Comparison of ENCODE assay signal across 13 cellular contexts in genomic region chr22:40401532-40401931, GRCh38. TPM values are rescaled to one million over a fixed set of nuclear protein-coding genes. Genes with fewer than 3 reads are reported as not detected.
DNase-seq lines count a peak whose midpoint lies in the region; ATAC-seq, FAIRE-seq and TF ChIP-seq lines count a peak whose summit lies in the region.
"Had no signal": no experiment of that assay in that cellular context is flagged by ENCODE, and none has a peak within 500 bp of the region (broad histone marks: within the 10 kb centered on the region; RNA-seq: fewer than 3 reads in every experiment).

No MANE protein-coding gene starts in this region.

- TF ChIP-seq CTCF in GM12878 (IDR thresholded peaks at IDR 0.05 in 2 of 3, conservative IDR thresholded peaks at IDR 0.05 in 1 of 3; ENCODE audit: control insufficient read depth in 2 of 3, extremely low read depth in 1 of 3, insufficient read depth in 1 of 3, low read depth in 3 of 3, low read length in 3 of 3) = no peak

- TF ChIP-seq EP300 in GM12878 (IDR thresholded peaks at IDR 0.05; ENCODE audit: borderline replicate concordance in 1 of 2, control insufficient read depth in 1 of 2, low read depth in 2 of 2, low read length in 2 of 2) = no peak

- no peak for ATAC-seq in GM12878

- H2AFZ ChIP-seq in GM12878 (ENCODE audit: control insufficient read depth, low read depth, low read length) = no peak overlapping the region

- SMC1A ChIA-PET in GM12878 (lab: Charles Lee; ENCODE audit: uncharacterized antibody, unreplicated experiment) = interaction anchor here (1.6 to 2.9 kb wide), 4 partner anchors 8 to 244 kb away, joined by 3 to 25 read pairs (median 8); no protein-coding TSS in a partner anchor

- no peak overlapping the region for H3K4me3 ChIP-seq in GM12878
- H3K4me3 ChIP-seq: ovary, thyroid gland had no signal

- H3K36me3 ChIP-seq in GM12878 (ENCODE audit: control insufficient read depth in 2 of 2, insufficient read depth in 2 of 2, low read length in 1 of 2) = peaks cover 8 to 16% of the 10 kb centered on the region in 2 experiments
- H3K36me3 ChIP-seq: ovary had no signal

- POLR2A ChIA-PET in GM12878 (lab: Charles Lee) = interaction anchor here (1.2 kb wide), 1 partner anchor 13 kb away, joined by 5 read pairs; no protein-coding TSS in a partner anchor

- H3K4me1 ChIP-seq in GM12878 (ENCODE audit: control insufficient read depth, insufficient read depth, low read length) = peaks cover 38% of the 10 kb centered on the region

- intact Hi-C loops in GM12878 (cut with micrococcal nuclease; ENCODE audit: unreplicated experiment) = no loop called here

- DNase-seq in GM12892 (ENCODE audit: insufficient read length) (no peak), GM12878 (ENCODE audit: low read depth, low spot score) (no peak), HTR-8/SVneo (ENCODE audit: insufficient read length, low spot score) (no peak), NCI-H2227 treated with DMSO at 0.1 percent for 48 hours (lab: John Stamatoyannopoulos, UW) (no peak), NCI-H146 (lab: John Stamatoyannopoulos, UW) (no peak), H4 (ENCODE audit: low spot score) (no peak)
- DNase-seq in activated CD4-positive, alpha-beta T cell treated with anti-CD3 and anti-CD28 coated beads, Interleukin-2, amount 50 U/mL, for 4 hours = peak; percentile 30 to 41
- DNase-seq in stimulated activated CD4-positive, alpha-beta T cell treated with anti-CD3 and anti-CD28 coated beads, TNF-alpha, amount 100 ng/mL, for 48 hours (ENCODE audit: low read depth in 3 of 3) = peak; percentile 20 to 43 (median 36)
- DNase-seq: DMS 273 treated with DMSO at 0.1 percent for 48 hours, Kasumi-1, ovary, thyroid gland had no signal

- TF ChIP-seq POLR2A in GM12892 (IDR thresholded peaks at IDR 0.05; ENCODE audit: low read depth, low read length) = no peak
- TF ChIP-seq POLR2A in GM12878 (IDR thresholded peaks at IDR 0.05; ENCODE audit: low read depth, low read length) = no peak

- WGBS in GM12878 (ENCODE audit: insufficient coverage, insufficient replicate concordance, low lambda C conversion rate, missing lambda C conversion rate) = 57% methylated on average over 4 of the region's 4 CpGs

- H3K27me3 ChIP-seq in GM12878 (replicated peaks in 1 of 2; ENCODE audit: control insufficient read depth in 2 of 2, insufficient read depth in 2 of 2, low read length in 1 of 2) = no peaks in the 10 kb centered on the region
- H3K27me3 ChIP-seq: ovary, thyroid gland had no signal

- peak overlapping the region; percentile 26 for H3K27ac ChIP-seq in GM12878 (ENCODE audit: control insufficient read depth, insufficient read depth)
- H3K27ac ChIP-seq: ovary, thyroid gland had no signal

- in situ Hi-C loops in GM12878 (cut with MboI) = no loop called here

- RAD21 ChIA-PET in GM12878 (lab: Charles Lee; ENCODE audit: unreplicated experiment) = no interaction called here

- peak; percentile 70 for FAIRE-seq in GM12892 (lab: Jason Lieb, UNC)
- FAIRE-seq in GM12878 (lab: Jason Lieb, UNC) = no peak
- no peak for FAIRE-seq in HTR-8/SVneo (lab: Jason Lieb, UNC)
- FAIRE-seq: keratinocyte had no signal

- no peak overlapping the region for H3K4me2 ChIP-seq in GM12878 (ENCODE audit: control insufficient read depth, insufficient read depth)

- H3K9me3 ChIP-seq in GM12878 (replicated peaks; ENCODE audit: control insufficient read depth, insufficient read depth, low read length) = no peaks in the 10 kb centered on the region
- H3K9me3 ChIP-seq: ovary, thyroid gland had no signal

- H4K20me1 ChIP-seq in GM12878 (ENCODE audit: control insufficient read depth, insufficient read depth) = peaks cover 2% of the 10 kb centered on the region; the same call in 1 of the 2 replicates

- CTCF ChIA-PET in GM12878 (lab: Yijun Ruan, JAX) = no interaction called here

- H3K79me2 ChIP-seq in GM12878 (ENCODE audit: control insufficient read depth, insufficient read depth, low read length) = no peaks in the 10 kb centered on the region

- no TSS peak for BruUV-seq in GM12878 (replicated peaks; lab: Mats Ljungman, UMichigan)

- no peak overlapping the region for H3K9ac ChIP-seq in GM12878 (ENCODE audit: control insufficient read depth, insufficient read depth, low read length)

- no peak for TF ChIP-seq RAD21 in GM12878 (IDR thresholded peaks at IDR 0.05; ENCODE audit: insufficient read depth, low read depth, low read length)

TF ChIP-seq in GM12878, 131 proteins besides CTCF, POLR2A, EP300 and RAD21:
- no peak for TF ChIP-seq BRCA1 (IDR thresholded peaks at IDR 0.05; ENCODE audit: low read depth, low read length)
- TF ChIP-seq RELB (IDR thresholded peaks at IDR 0.05; ENCODE audit: low read depth) = no peak
- no peak for TF ChIP-seq CHD1 (IDR thresholded peaks at IDR 0.05; ENCODE audit: low read depth, low read length)
- no peak for TF ChIP-seq STAT1 (conservative IDR thresholded peaks at IDR 0.05)
- no peak for TF ChIP-seq EED (IDR thresholded peaks at IDR 0.05; ENCODE audit: low read depth)
- no peak for TF ChIP-seq ZBED1 (IDR thresholded peaks at IDR 0.05; ENCODE audit: borderline replicate concordance)
- TF ChIP-seq NFIC (IDR thresholded peaks at IDR 0.05; ENCODE audit: low read depth, low read length) = no peak
- TF ChIP-seq NR2C2 (IDR thresholded peaks at IDR 0.05; ENCODE audit: borderline replicate concordance, control insufficient read depth, insufficient read length, low read depth) = no peak

RNA-seq across cellular contexts. Expression of gene SGSM3, which starts 31.1 kb away (rescaled TPM):
- polyA plus RNA-seq in GM12892 (2012; ENCODE audit: missing spikeins) = 48.3 TPM
- total RNA-seq in GM12878 (2013; cell fraction: nucleolus; rRNA removed) = 91.8 and 98.1 TPM in 2 replicates
- total RNA-seq in GM12878 (2014; rRNA removed) = 54.2 and 55.3 TPM in 2 replicates
- 20.6 and 23.6 TPM in 2 replicates for total RNA-seq in GM12878 (2014; rRNA removed; fragmentation: Illumina TruSeq; extraction: Trizol)
- total RNA-seq in GM12878 (2021) = 68.9 and 72.9 TPM in 2 replicates
- 31.9 TPM for polyA plus RNA-seq in GM12878 (2011; ENCODE audit: low read depth)
- polyA plus RNA-seq in GM12878 (2011; rRNA removed) = 21.2 and 38.4 TPM in 2 replicates
- 35.1 and 59.7 TPM in 2 replicates for polyA plus RNA-seq in GM12878 (2011; cell fraction: cytosol; rRNA removed)
- polyA plus RNA-seq in GM12878 (2011; cell fraction: nucleus; rRNA removed) = 531 and 554 TPM in 2 replicates
- polyA plus RNA-seq in GM12878 (2012) = 61.2 and 72.9 TPM in 2 replicates
- polyA plus RNA-seq in GM12878 (2014; fragmentation: Illumina TruSeq; extraction: Trizol) = 5.9 and 18.4 TPM in 2 replicates
- 1 to 10 TPM; 1.9 to 7.4 TPM for polyA plus RNA-seq in GM12878 (2014; fragmentation: Nextera tagmentation; extraction: Ambion mirVana)
- polyA plus RNA-seq in GM12878 (2014; rRNA removed) = 90.0 and 95.6 TPM in 2 replicates
- polyA plus RNA-seq in GM12878 (2016; fragmentation: Nextera tagmentation; extraction: Ambion mirVana) = 10 to 100 TPM; 61.7 to 65.4 TPM
- 16.1 and 27.2 TPM in 2 replicates for polyA minus RNA-seq in GM12878 (2011; rRNA and poly(A)+ RNA removed)
- 11.9 and 13.0 TPM in 2 replicates for polyA minus RNA-seq in GM12878 (2011; cell fraction: cytosol; rRNA and poly(A)+ RNA removed)
- 49.9 and 64.8 TPM in 2 replicates for polyA minus RNA-seq in GM12878 (2011; cell fraction: nucleus; rRNA and poly(A)+ RNA removed)
- 15.5 and 31.4 TPM in 2 replicates for total RNA-seq in H4 (2014; rRNA removed; shearing (Covaris generic))

RNA-seq across cellular contexts. Expression of gene ADSL, which starts 55.2 kb away (rescaled TPM):
- polyA plus RNA-seq in GM12892 (2012; ENCODE audit: missing spikeins) = 142 TPM
- 97.8 and 105 TPM in 2 replicates for total RNA-seq in GM12878 (2013; cell fraction: nucleolus; rRNA removed)
- 141 and 144 TPM in 2 replicates for total RNA-seq in GM12878 (2014; rRNA removed)
- total RNA-seq in GM12878 (2014; rRNA removed; fragmentation: Illumina TruSeq; extraction: Trizol) = 124 and 126 TPM in 2 replicates
- total RNA-seq in GM12878 (2021) = 132 and 133 TPM in 2 replicates
- 75.9 TPM for polyA plus RNA-seq in GM12878 (2011; ENCODE audit: low read depth)
- 126 and 139 TPM in 2 replicates for polyA plus RNA-seq in GM12878 (2011; rRNA removed)
- 143 and 151 TPM in 2 replicates for polyA plus RNA-seq in GM12878 (2011; cell fraction: cytosol; rRNA removed)
- polyA plus RNA-seq in GM12878 (2011; cell fraction: nucleus; rRNA removed) = 104 TPM in 2 replicates
- 79.8 and 95.5 TPM in 2 replicates for polyA plus RNA-seq in GM12878 (2012)
- polyA plus RNA-seq in GM12878 (2014; fragmentation: Illumina TruSeq; extraction: Trizol) = 127 and 132 TPM in 2 replicates
- 100 to 1,000 TPM; 230 to 313 TPM for polyA plus RNA-seq in GM12878 (2014; fragmentation: Nextera tagmentation; extraction: Ambion mirVana)
- 128 and 144 TPM in 2 replicates for polyA plus RNA-seq in GM12878 (2014; rRNA removed)
- polyA plus RNA-seq in GM12878 (2016; fragmentation: Nextera tagmentation; extraction: Ambion mirVana) = 100 to 1,000 TPM; 182 to 192 TPM
- polyA minus RNA-seq in GM12878 (2011; rRNA and poly(A)+ RNA removed) = 163 and 188 TPM in 2 replicates
- 27.4 and 42.8 TPM in 2 replicates for polyA minus RNA-seq in GM12878 (2011; cell fraction: cytosol; rRNA and poly(A)+ RNA removed)
- 28.3 and 41.4 TPM in 2 replicates for polyA minus RNA-seq in GM12878 (2011; cell fraction: nucleus; rRNA and poly(A)+ RNA removed)
- 214 and 252 TPM in 2 replicates for total RNA-seq in H4 (2014; rRNA removed; shearing (Covaris generic))

Comparison
In these comparisons a context has a peak if more than half of its experiments do, and no peak if none do; other contexts are left out.
1. DNase-seq: peak in activated CD4-positive, alpha-beta T cell treated with anti-CD3 and anti-CD28 coated beads, Interleukin-2, amount 50 U/mL, for 4 hours (2 of 2) and stimulated activated CD4-positive, alpha-beta T cell treated with anti-CD3 and anti-CD28 coated beads, TNF-alpha, amount 100 ng/mL, for 48 hours (3 of 3); none in GM12892 (single experiment), GM12878 (single experiment), HTR-8/SVneo (single experiment), NCI-H2227 treated with DMSO at 0.1 percent for 48 hours (single experiment), NCI-H146 (single experiment) and H4 (single experiment).